In the genomic region with DNA sequence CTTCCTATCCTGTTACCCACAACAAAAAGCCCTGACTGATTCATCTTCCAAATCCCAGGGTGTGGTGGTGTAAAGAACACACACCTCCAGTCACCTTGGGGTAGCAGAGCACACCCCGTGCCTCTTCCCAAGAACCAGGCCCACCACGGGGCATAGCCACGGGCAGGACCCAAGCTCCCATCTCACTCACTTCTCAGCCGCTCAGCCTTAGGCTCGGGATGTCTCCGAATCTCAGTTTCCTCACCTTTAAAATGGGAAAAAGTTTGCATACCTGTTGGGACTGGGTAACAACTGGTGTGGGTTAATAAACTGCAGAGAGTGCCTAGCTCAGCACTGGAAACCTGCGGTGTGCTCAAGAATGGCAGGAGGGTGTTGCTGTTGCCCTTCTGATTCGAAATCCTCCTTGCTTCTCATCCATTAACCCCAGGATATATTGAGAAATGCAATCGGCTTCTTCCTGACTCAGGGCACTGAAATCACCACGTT, we compare ENCODE assay signal across 25 cellular contexts.
DNase-seq lines count a peak whose midpoint lies in the region; ATAC-seq and TF ChIP-seq lines count a peak whose summit lies in the region.
"Had no signal": no experiment of that assay in that cellular context is flagged by ENCODE, and none has a peak within 500 bp of the region (broad histone marks: within the 10 kb centered on the region; RNA-seq: fewer than 3 reads in every experiment).

No MANE protein-coding gene starts in this region.

- no peaks in the 10 kb centered on the region for H3K9me3 Mint-ChIP-seq in osteocyte (ENCODE audit: unreplicated experiment)
- peaks cover 3% of the 10 kb centered on the region for H3K9me3 Mint-ChIP-seq in activated T-helper 17 cell treated with anti-CD3 and anti-CD28 coated beads, Interleukin-2, amount 50 U/mL, for 72 hours
- H3K9me3 Mint-ChIP-seq: activated T-helper 1 cell treated with anti-CD3 and anti-CD28 coated beads, Interleukin-12 subunit alpha, Interleukin-12 subunit beta, Interleukin-2, Interleukin-4 antibody, amounts not matched to agents 30 ng/mL and 10 ng/mL and 1 ng/mL, durations not matched to agents 14 hours and 24 hours and 36 hours had no signal

- H3K4me3 ChIP-seq in RWPE2 (ENCODE audit: severe bottlenecking), result no peak overlapping the region
- H3K4me3 ChIP-seq: body of pancreas, HAP-1, hepatocyte, psoas muscle, spleen had no signal

- H3K36me3 Mint-ChIP-seq in osteocyte (ENCODE audit: unreplicated experiment), result no peaks in the 10 kb centered on the region
- H3K36me3 Mint-ChIP-seq in activated T-helper 17 cell treated with anti-CD3 and anti-CD28 coated beads, Interleukin-2, amount 50 U/mL, for 72 hours (ENCODE audit: low read depth), result no peaks in the 10 kb centered on the region
- H3K36me3 Mint-ChIP-seq: activated naive CD8-positive, alpha-beta T cell; naive thymus-derived CD4-positive, alpha-beta T cell had no signal

- ATAC-seq in RWPE2 (ENCODE audit: low read depth) (0 out of 3 replicates have a peak, but pooled peaks have one; percentile 26), esophagus mucosa (peak; percentile 44), GM19023 (IDR thresholded peaks at IDR 0.05; ENCODE audit: unreplicated experiment) (no peak)
- no peak for ATAC-seq in activated T-helper 17 cell treated with anti-CD3 and anti-CD28 coated beads, Interleukin-2, amount 50 U/mL, for 72 hours (replicated peaks)
- ATAC-seq: body of pancreas; naive thymus-derived CD4-positive, alpha-beta T cell; psoas muscle had no signal

- no peak for TF ChIP-seq CTCF in RWPE2 (IDR thresholded peaks at IDR 0.05; ENCODE audit: poor library complexity, severe bottlenecking)
- no peak for TF ChIP-seq CTCF in osteocyte (IDR thresholded peaks at IDR 0.05)

- peak; percentile 5 for DNase-seq in Daoy (ENCODE audit: low read depth)
- no peak for DNase-seq in RWPE2 (ENCODE audit: low spot score)
- no peak for DNase-seq in osteocyte (ENCODE audit: extremely low spot score, unreplicated experiment)
- DNase-seq in activated T-cell treated with anti-CD3 and anti-CD28 coated beads, Interleukin-2, amount 50 U/mL, for 48 hours, result no peak
- no peak for DNase-seq in dedifferentiated amniotic fluid mesenchymal stem cell (ENCODE audit: extremely low spot score)
- DNase-seq: activated CD4-positive, alpha-beta T cell treated with anti-CD3 and anti-CD28 coated beads for 4 hours; body of pancreas; COR-L47; cortex of kidney; naive thymus-derived CD4-positive, alpha-beta T cell; NCI-H1436; NCI-H2171; NCI-H524 treated with DMSO at 0.1 percent for 48 hours; psoas muscle; SHP77; spleen; stimulated activated CD4-positive, alpha-beta T cell treated with anti-CD3 and anti-CD28 coated beads, Interleukin-4, amount 100 ng/mL, for 24 hours had no signal

- no peak overlapping the region for H3K27ac ChIP-seq in RWPE2 (ENCODE audit: poor library complexity, severe bottlenecking)
- H3K27ac ChIP-seq: body of pancreas, hepatocyte, psoas muscle, spleen had no signal

- H3K36me3 ChIP-seq in RWPE2 (ENCODE audit: low read depth), result no peaks in the 10 kb centered on the region
- H3K36me3 ChIP-seq: HAP-1, spleen had no signal

- peak overlapping the region; percentile 92 for H3K27ac Mint-ChIP-seq in osteocyte (ENCODE audit: unreplicated experiment)
- H3K27ac Mint-ChIP-seq in activated T-helper 17 cell treated with anti-CD3 and anti-CD28 coated beads, Interleukin-2, amount 50 U/mL, for 72 hours, result no peak overlapping the region
- H3K27ac Mint-ChIP-seq: activated naive CD8-positive, alpha-beta T cell; activated T-helper 1 cell treated with anti-CD3 and anti-CD28 coated beads, Interleukin-12 subunit alpha, Interleukin-12 subunit beta, Interleukin-2, Interleukin-4 antibody, amounts not matched to agents 30 ng/mL and 10 ng/mL and 1 ng/mL, durations not matched to agents 14 hours and 24 hours and 36 hours; naive thymus-derived CD4-positive, alpha-beta T cell; stimulated activated naive CD8-positive, alpha-beta T cell treated with anti-CD3 and anti-CD28 coated beads, Interleukin-15, Interleukin-2, amounts not matched to agents 100 ng/mL and 50 ng/mL, for 24 hours had no signal

- H3K27me3 ChIP-seq in RWPE2 (ENCODE audit: insufficient read depth, poor library complexity, severe bottlenecking), result no peaks in the 10 kb centered on the region
- H3K27me3 ChIP-seq: body of pancreas, hepatocyte, spleen had no signal

- H3K27me3 Mint-ChIP-seq in osteocyte (ENCODE audit: unreplicated experiment), result no peaks in the 10 kb centered on the region
- H3K27me3 Mint-ChIP-seq in activated T-helper 17 cell treated with anti-CD3 and anti-CD28 coated beads, Interleukin-2, amount 50 U/mL, for 72 hours, result peaks cover 3% of the 10 kb centered on the region
- H3K27me3 Mint-ChIP-seq: activated naive CD8-positive, alpha-beta T cell; stimulated activated naive CD8-positive, alpha-beta T cell treated with anti-CD3 and anti-CD28 coated beads, Interleukin-15, Interleukin-2, amounts not matched to agents 100 ng/mL and 50 ng/mL, for 24 hours had no signal

- no peaks in the 10 kb centered on the region for H3K4me1 ChIP-seq in RWPE2 (ENCODE audit: insufficient read depth, poor library complexity, severe bottlenecking)
- H3K4me1 ChIP-seq: body of pancreas, HAP-1, psoas muscle, spleen had no signal

- peaks cover 35% of the 10 kb centered on the region for H3K4me1 Mint-ChIP-seq in osteocyte (ENCODE audit: unreplicated experiment)
- no peaks in the 10 kb centered on the region for H3K4me1 Mint-ChIP-seq in activated T-helper 17 cell treated with anti-CD3 and anti-CD28 coated beads, Interleukin-2, amount 50 U/mL, for 72 hours
- H3K4me1 Mint-ChIP-seq: naive thymus-derived CD4-positive, alpha-beta T cell had no signal

- no peaks in the 10 kb centered on the region for H3K9me3 ChIP-seq in RWPE2 (ENCODE audit: severe bottlenecking)
- H3K9me3 ChIP-seq: body of pancreas, HAP-1, psoas muscle, spleen had no signal

- H3K4me3 Mint-ChIP-seq in osteocyte (ENCODE audit: unreplicated experiment), result peak overlapping the region; percentile 42
- no peak overlapping the region for H3K4me3 Mint-ChIP-seq in activated T-helper 17 cell treated with anti-CD3 and anti-CD28 coated beads, Interleukin-2, amount 50 U/mL, for 72 hours
- H3K4me3 Mint-ChIP-seq: activated naive CD8-positive, alpha-beta T cell; activated T-helper 1 cell treated with anti-CD3 and anti-CD28 coated beads, Interleukin-12 subunit alpha, Interleukin-12 subunit beta, Interleukin-2, Interleukin-4 antibody, amounts not matched to agents 30 ng/mL and 10 ng/mL and 1 ng/mL, durations not matched to agents 14 hours and 24 hours and 36 hours; naive thymus-derived CD4-positive, alpha-beta T cell; stimulated activated naive CD8-positive, alpha-beta T cell treated with anti-CD3 and anti-CD28 coated beads, Interleukin-15, Interleukin-2, amounts not matched to agents 100 ng/mL and 50 ng/mL, for 24 hours had no signal

Comparison
In these comparisons a context has a peak if more than half of its experiments do, and no peak if none do; other contexts are left out.
1. ATAC-seq: peak in RWPE2 (single experiment) and esophagus mucosa (single experiment); none in activated T-helper 17 cell treated with anti-CD3 and anti-CD28 coated beads, Interleukin-2, amount 50 U/mL, for 72 hours (single experiment) and GM19023 (single experiment).